23 cellular contexts compared by ENCODE assay signal in genomic region chr1:164609084-164609483, GRCh38. TPM values are rescaled to one million over a fixed set of nuclear protein-coding genes. Genes with fewer than 3 reads are reported as not detected.
A peak's percentile ranks its signal among the peaks of the same experiment; 100 is the strongest.
DNase-seq lines count a peak whose midpoint lies in the region; ATAC-seq, FAIRE-seq and TF ChIP-seq lines count a peak whose summit lies in the region.
"Had no signal": no experiment of that assay in that cellular context is flagged by ENCODE, and none has a peak within 500 bp of the region (broad histone marks: within the 10 kb centered on the region; RNA-seq: fewer than 3 reads in every experiment).

No MANE protein-coding gene starts in this region.

- no peaks in the 10 kb centered on the region for H4K20me1 ChIP-seq in SK-N-SH (ENCODE audit: insufficient read depth)

- CTCF ChIA-PET in SK-N-SH (lab: Yijun Ruan, JAX): interaction anchor here (2.6 kb wide), 1 partner anchor 8 kb away, joined by 6 read pairs; no protein-coding TSS in a partner anchor

- ATAC-seq in SK-N-SH treated with all-trans-retinoic acid at 6 μM for 48 hours: no peak; the same call in 2 of the 3 replicates
- ATAC-seq in HG03439 (IDR thresholded peaks at IDR 0.05; ENCODE audit: unreplicated experiment): no peak
- ATAC-seq: activated CD8-positive, alpha-beta T cell treated with anti-CD3 and anti-CD28 coated beads, Interleukin-2, amount 10 ng/mL, durations not matched to agents 7 days and 5 days had no signal

- POLR2A ChIA-PET in SK-N-SH (lab: Yijun Ruan, JAX): no interaction called here

- peaks cover 3% of the 10 kb centered on the region for H3K9me3 Mint-ChIP-seq in nephron progenitor cell

- intact Hi-C loops in vagina (cut with DNase I): no loop called here

- H3K27ac ChIP-seq in SK-N-SH (ENCODE audit: low read depth in 2 of 2, low read length in 1 of 2) (peak overlapping the region; percentile 70 to 84; a peak in 3 of 4 replicates), vagina (peak overlapping the region; percentile 51)
- H3K27ac ChIP-seq: PC-9, thyroid gland had no signal

- no peaks in the 10 kb centered on the region for H3K36me3 ChIP-seq in SK-N-SH (replicated peaks in 1 of 2; ENCODE audit: control insufficient read depth in 1 of 2, insufficient read depth in 2 of 2, low read length in 1 of 2)
- no peaks in the 10 kb centered on the region for H3K36me3 ChIP-seq in vagina
- H3K36me3 ChIP-seq: thyroid gland had no signal

- H3K79me2 ChIP-seq in SK-N-SH (ENCODE audit: insufficient read depth): no peaks in the 10 kb centered on the region

- peaks cover 5% of the 10 kb centered on the region for H3K27me3 Mint-ChIP-seq in nephron progenitor cell (ENCODE audit: low read depth, poor library complexity)

- H3K9me2 ChIP-seq in SK-N-SH: no peaks in the 10 kb centered on the region

- TF ChIP-seq RAD21 in SK-N-SH (IDR thresholded peaks at IDR 0.05; ENCODE audit: low read length): no peak

- H3K4me3 ChIP-seq in SK-N-SH (ENCODE audit: low read depth in 2 of 2, low read length in 1 of 2): no peak overlapping the region
- H3K4me3 ChIP-seq in fibroblast of the aortic adventitia (ENCODE audit: low read depth, low read length): no peak overlapping the region
- no peak overlapping the region for H3K4me3 ChIP-seq in vagina
- H3K4me3 ChIP-seq: PC-9, thyroid gland had no signal

- no peak for TF ChIP-seq POLR2A in vagina (IDR thresholded peaks at IDR 0.05)

- DNase-seq in SK-N-SH (no peak), fibroblast of the aortic adventitia (ENCODE audit: low read depth) (peak; percentile 37), nephron progenitor cell (no peak), vagina (ENCODE audit: extremely low spot score in 2 of 2) (no peak), GM20000 (ENCODE audit: low spot score) (no peak), GM19239 (ENCODE audit: insufficient read length, low spot score) (no peak)
- DNase-seq: 8988T; activated CD8-positive, alpha-beta T cell treated with anti-CD3 and anti-CD28 coated beads, Interleukin-2, amount 10 ng/mL, durations not matched to agents 7 days and 5 days; activated naive CD4-positive, alpha-beta T cell treated with anti-CD3 and anti-CD28 coated beads, Interleukin-2, amount 50 U/mL, for 16 hours; activated T-cell treated with anti-CD3 and anti-CD28 coated beads, Interleukin-2, amount 50 U/mL, for 48 hours; Caco-2; GOT3; hypothalamus; Kasumi-1; NCI-H1417; PC-9; T-helper 9 cell; thyroid gland had no signal

- no peak for FAIRE-seq in GM19239 (lab: Jason Lieb, UNC)
- FAIRE-seq: colon, HTR-8/SVneo, keratinocyte had no signal

- H3K27ac Mint-ChIP-seq in nephron progenitor cell: peak overlapping the region; percentile 83
- H3K27ac Mint-ChIP-seq: activated CD8-positive, alpha-beta T cell treated with anti-CD3 and anti-CD28 coated beads, Interleukin-2, amount 10 ng/mL, durations not matched to agents 7 days and 5 days had no signal

- H3K9ac ChIP-seq in SK-N-SH: no peak overlapping the region

- H3K4me1 Mint-ChIP-seq in nephron progenitor cell: peaks cover 23% of the 10 kb centered on the region

- TF ChIP-seq EP300 in SK-N-SH (IDR thresholded peaks at IDR 0.05; ENCODE audit: borderline replicate concordance in 1 of 2, low read depth in 1 of 2, low read length in 1 of 2): no peak

- no peak for TF ChIP-seq CTCF in SK-N-SH (IDR thresholded peaks at IDR 0.05)
- no peak for TF ChIP-seq CTCF in fibroblast of the aortic adventitia (IDR thresholded peaks at IDR 0.05; ENCODE audit: insufficient read depth, low read length)
- no peak for TF ChIP-seq CTCF in nephron progenitor cell (IDR thresholded peaks at IDR 0.05)
- TF ChIP-seq CTCF in vagina (IDR thresholded peaks at IDR 0.05): no peak
- no peak for TF ChIP-seq CTCF in GM20000 (IDR thresholded peaks at IDR 0.05; ENCODE audit: extremely low read depth, missing control alignments)

- H3F3A ChIP-seq in SK-N-SH (replicated peaks; ENCODE audit: insufficient read depth): peaks cover 28% of the 10 kb centered on the region

- 74% methylated on average over 2 of the region's 2 CpGs for WGBS in SK-N-SH (ENCODE audit: low lambda C conversion rate)

- peak overlapping the region; percentile 14; the same call in 1 of the 2 replicates for H2AFZ ChIP-seq in SK-N-SH (ENCODE audit: low read depth)
- H2AFZ ChIP-seq: PC-9 had no signal

- peaks cover 61% of the 10 kb centered on the region for H3K36me3 Mint-ChIP-seq in nephron progenitor cell (ENCODE audit: low read depth)

- H3K27me3 ChIP-seq in SK-N-SH (ENCODE audit: insufficient read depth) (no peaks in the 10 kb centered on the region), vagina (no peaks in the 10 kb centered on the region)
- H3K27me3 ChIP-seq: thyroid gland had no signal

- no peaks in the 10 kb centered on the region for H3K9me3 ChIP-seq in SK-N-SH
- H3K9me3 ChIP-seq in vagina: no peaks in the 10 kb centered on the region
- H3K9me3 ChIP-seq: Caco-2, thyroid gland had no signal

- H3K4me2 ChIP-seq in SK-N-SH: peak overlapping the region; percentile 67; the same call in 1 of the 2 replicates
- H3K4me2 ChIP-seq: PC-9 had no signal

- no peak overlapping the region for H3K4me3 Mint-ChIP-seq in nephron progenitor cell
- H3K4me3 Mint-ChIP-seq: activated CD8-positive, alpha-beta T cell treated with anti-CD3 and anti-CD28 coated beads, Interleukin-2, amount 10 ng/mL, durations not matched to agents 7 days and 5 days had no signal

- H3K4me1 ChIP-seq in SK-N-SH (ENCODE audit: control insufficient read depth in 1 of 2, insufficient read depth in 2 of 2, low read depth in 1 of 2, low read length in 1 of 2): peaks cover 24 to 40% of the 10 kb centered on the region in 2 experiments
- peaks cover 100% of the 10 kb centered on the region for H3K4me1 ChIP-seq in vagina

TF ChIP-seq in SK-N-SH, 30 proteins besides CTCF, POLR2A, EP300 and RAD21 (continues in another document):
- TF ChIP-seq ELF1 (IDR thresholded peaks at IDR 0.05) (no peak), IRF3 (IDR thresholded peaks at IDR 0.05; ENCODE audit: low read depth, low read length) (no peak), MEF2A (IDR thresholded peaks at IDR 0.05; ENCODE audit: borderline replicate concordance, low read depth) (no peak), JUND (IDR thresholded peaks at IDR 0.05) (no peak), MXI1 (IDR thresholded peaks at IDR 0.05; ENCODE audit: low read depth, low read length) (no peak), USF2 (IDR thresholded peaks at IDR 0.05; ENCODE audit: borderline replicate concordance, low read depth, low read length) (no peak), SMC3 (IDR thresholded peaks at IDR 0.05; ENCODE audit: low read depth, low read length) (no peak), GATA2 (CRISPR knock-in tag; IDR thresholded peaks at IDR 0.05) (no peak), GABPA (IDR thresholded peaks at IDR 0.05; ENCODE audit: low read depth) (no peak), EZH2phosphoT487 (IDR thresholded peaks at IDR 0.05; ENCODE audit: borderline replicate concordance, low read depth) (no peak)

TF ChIP-seq in SK-N-SH treated with all-trans-retinoic acid at 6 μM for 48 hours, 23 proteins besides CTCF, POLR2A, EP300 and RAD21 (continues in another document):
- no peak for TF ChIP-seq ZNF8 (CRISPR knock-in tag; IDR thresholded peaks at IDR 0.05)
- TF ChIP-seq TCF4 (CRISPR knock-in tag; IDR thresholded peaks at IDR 0.05; ENCODE audit: borderline replicate concordance): no peak
- TF ChIP-seq CSDC2 (CRISPR knock-in tag; IDR thresholded peaks at IDR 0.05): no peak
- TF ChIP-seq CREB5 (CRISPR knock-in tag; IDR thresholded peaks at IDR 0.05; ENCODE audit: low read depth): no peak
- TF ChIP-seq RARB (CRISPR knock-in tag; IDR thresholded peaks at IDR 0.05): no peak
- TF ChIP-seq ZNF565 (CRISPR knock-in tag; conservative IDR thresholded peaks at IDR 0.05; ENCODE audit: low read depth): no peak
- no peak for TF ChIP-seq CSRNP3 (CRISPR knock-in tag; IDR thresholded peaks at IDR 0.05)
- no peak for TF ChIP-seq ZFP30 (CRISPR knock-in tag; IDR thresholded peaks at IDR 0.05)
- no peak for TF ChIP-seq OSR1 (CRISPR knock-in tag; IDR thresholded peaks at IDR 0.05)
- TF ChIP-seq BACH2 (CRISPR knock-in tag; IDR thresholded peaks at IDR 0.05; ENCODE audit: borderline replicate concordance): no peak
- TF ChIP-seq ISL1 (CRISPR knock-in tag; IDR thresholded peaks at IDR 0.05): no peak
- no peak for TF ChIP-seq GLIS3 (CRISPR knock-in tag; IDR thresholded peaks at IDR 0.05)
- no peak for TF ChIP-seq ESRRG (CRISPR knock-in tag; IDR thresholded peaks at IDR 0.05)
- no peak for TF ChIP-seq ZFP3 (CRISPR knock-in tag; IDR thresholded peaks at IDR 0.05)
- TF ChIP-seq TOX (CRISPR knock-in tag; IDR thresholded peaks at IDR 0.05; ENCODE audit: borderline replicate concordance): no peak

RNA-seq across cellular contexts. Expression of gene PBX1, which starts 50.1 kb away (rescaled TPM):
- polyA plus RNA-seq in SK-N-SH (2012; rRNA removed): 25.3 and 27.0 TPM in 2 replicates
- 18.4 and 24.2 TPM in 2 replicates for polyA plus RNA-seq in SK-N-SH (2012; cell fraction: cytosol; rRNA removed)
- polyA plus RNA-seq in SK-N-SH (2012; cell fraction: nucleus; rRNA removed): 14.8 and 23.2 TPM in 2 replicates
- total RNA-seq in fibroblast of the aortic adventitia (ENCODE audit: low replicate concordance) (66.1 and 95.6 TPM in 2 replicates), vagina (69.0 TPM)
- total RNA-seq: activated CD8-positive, alpha-beta T cell treated with anti-CD3 and anti-CD28 coated beads, Interleukin-2, amount 10 ng/mL, durations not matched to agents 7 days and 5 days had no signal
